13 cellular contexts compared by ENCODE assay signal in genomic region chr4:1766336-1767057, GRCh38. TPM values are rescaled to one million over a fixed set of nuclear protein-coding genes. Genes with fewer than 3 reads are reported as not detected.
A peak's percentile ranks its signal among the peaks of the same experiment; 100 is the strongest.
DNase-seq lines count a peak whose midpoint lies in the region; ATAC-seq, FAIRE-seq and TF ChIP-seq lines count a peak whose summit lies in the region.
"Had no signal": no experiment of that assay in that cellular context is flagged by ENCODE, and none has a peak within 500 bp of the region (broad histone marks: within the 10 kb centered on the region; RNA-seq: fewer than 3 reads in every experiment).

No MANE protein-coding gene starts in this region.

- no peak overlapping the region for H3K27ac Mint-ChIP-seq in CD8-positive, alpha-beta memory T cell

- POLR2A ChIA-PET in CD8-positive, alpha-beta memory T cell (lab: Charles Lee): no interaction called here

- H3K4me3 Mint-ChIP-seq in CD8-positive, alpha-beta memory T cell: no peak overlapping the region

- peak; percentile 23 for DNase-seq in EH (ENCODE audit: low read depth)
- peak; percentile 20 for DNase-seq in RPMI7951 (ENCODE audit: low read depth)
- no peak for DNase-seq in heart left ventricle
- DNase-seq in psoas muscle: no peak
- no peak for DNase-seq in kidney
- no peak for DNase-seq in CD8-positive, alpha-beta memory T cell
- DNase-seq in ACHN: no peak
- DNase-seq: DMS153, NCI-H1092 had no signal

- TF ChIP-seq CTCF in heart left ventricle (IDR thresholded peaks at IDR 0.05) (no peak), psoas muscle (IDR thresholded peaks at IDR 0.05) (no peak), kidney (IDR thresholded peaks at IDR 0.05; ENCODE audit: borderline replicate concordance, extremely low read depth, insufficient read depth) (no peak)

- peaks cover 0 to 25% (median 9%) of the 10 kb centered on the region in 12 donors for H3K4me1 ChIP-seq in heart left ventricle
- H3K4me1 ChIP-seq in psoas muscle: peaks cover 3% of the 10 kb centered on the region
- H3K4me1 ChIP-seq in kidney (ENCODE audit: control insufficient read depth in 1 of 2, insufficient read depth in 1 of 2, low read depth in 1 of 2, low read length in 2 of 2): peaks cover 3 to 20% of the 10 kb centered on the region in 2 donors
- no peaks in the 10 kb centered on the region for H3K4me1 ChIP-seq in CD8-positive, alpha-beta memory T cell (ENCODE audit: insufficient read depth, low read length)

- H3K27me3 Mint-ChIP-seq in CD8-positive, alpha-beta memory T cell: peaks cover 4 to 20% of the 10 kb centered on the region in 2 donors

- H3K27ac ChIP-seq in heart left ventricle (no peak overlapping the region), psoas muscle (no peak overlapping the region), kidney (ENCODE audit: low read depth in 2 of 2, low read length in 2 of 2) (peak overlapping the region in 1 of 2 donors; percentile 47)
- no peak overlapping the region for H3K27ac ChIP-seq in CD8-positive, alpha-beta memory T cell (ENCODE audit: low read depth, low read length)
- H3K27ac ChIP-seq: gastroesophageal sphincter had no signal

- H3K9ac ChIP-seq in kidney (ENCODE audit: low read length in 2 of 2): no peak overlapping the region

- H3K4me3 ChIP-seq in heart left ventricle: peak overlapping the region in 11 of 12 donors; percentile 16 to 57 (median 51)
- H3K4me3 ChIP-seq in psoas muscle: peak overlapping the region; percentile 53
- no peak overlapping the region for H3K4me3 ChIP-seq in kidney (ENCODE audit: low read length in 2 of 2)
- H3K4me3 ChIP-seq in CD8-positive, alpha-beta memory T cell (ENCODE audit: low read length): no peak overlapping the region

- H3K9me3 Mint-ChIP-seq in CD8-positive, alpha-beta memory T cell: no peaks in the 10 kb centered on the region

- FAIRE-seq in kidney (lab: Jason Lieb, UNC): no peak
- FAIRE-seq: GM18507, TTC549 had no signal

- CTCF ChIA-PET in CD8-positive, alpha-beta memory T cell (lab: Charles Lee): no interaction called here

- in situ Hi-C loops in ACHN (cut with HindIII; ENCODE audit: low pct_ligation_motif_present, low pct_unique_long_range_greater_than_20kb, low sequenced_read_pairs): no loop called here

- peaks cover 0 to 42% (median 3%) of the 10 kb centered on the region in 9 donors for H3K27me3 ChIP-seq in heart left ventricle
- peaks cover 0 to 20% (median 11%) of the 10 kb centered on the region in 3 donors for H3K27me3 ChIP-seq in psoas muscle (ENCODE audit: insufficient read depth in 3 of 3, low read length in 2 of 3)
- no peaks in the 10 kb centered on the region for H3K27me3 ChIP-seq in CD8-positive, alpha-beta memory T cell (ENCODE audit: insufficient read depth, low read length, poor library complexity, severe bottlenecking)

- intact Hi-C loops in heart left ventricle (cut with DNase I) (no loop called here), psoas muscle (cut with DNase I) (no loop called here), kidney (cut with DNase I) (no loop called here)

- WGBS in heart left ventricle, 4 donors: 39 to 78% (median 49%) methylated on average over 19 to 41 of the region's 41 CpGs
- WGBS in psoas muscle, 3 donors: 43 to 53% (median 53%) methylated on average over 22 to 41 of the region's 41 CpGs

- TF ChIP-seq POLR2A in heart left ventricle (IDR thresholded peaks at IDR 0.05): no peak

- H3K9me3 ChIP-seq in heart left ventricle: no peaks in the 10 kb centered on the region
- no peaks in the 10 kb centered on the region for H3K9me3 ChIP-seq in psoas muscle
- no peaks in the 10 kb centered on the region for H3K9me3 ChIP-seq in kidney (ENCODE audit: control insufficient read depth in 1 of 2, low read length in 2 of 2)
- no peaks in the 10 kb centered on the region for H3K9me3 ChIP-seq in CD8-positive, alpha-beta memory T cell (ENCODE audit: low read length)
- H3K9me3 ChIP-seq: gastroesophageal sphincter had no signal

- H3K36me3 Mint-ChIP-seq in CD8-positive, alpha-beta memory T cell: no peaks in the 10 kb centered on the region

- peaks cover 0 to 11% (median 2%) of the 10 kb centered on the region in 3 donors for H3K4me1 Mint-ChIP-seq in CD8-positive, alpha-beta memory T cell

- H3K36me3 ChIP-seq in heart left ventricle: no peaks in the 10 kb centered on the region
- H3K36me3 ChIP-seq in psoas muscle (ENCODE audit: insufficient read depth in 1 of 2, low read depth in 1 of 2): no peaks in the 10 kb centered on the region
- no peaks in the 10 kb centered on the region for H3K36me3 ChIP-seq in kidney (ENCODE audit: control insufficient read depth in 1 of 2, insufficient read depth in 2 of 2, low read length in 2 of 2)
- no peaks in the 10 kb centered on the region for H3K36me3 ChIP-seq in CD8-positive, alpha-beta memory T cell (ENCODE audit: insufficient read depth, low read length)
- H3K36me3 ChIP-seq: gastroesophageal sphincter had no signal

- ATAC-seq in heart left ventricle (peak in 1 of 4 donors; percentile 24), psoas muscle (no peak), GM19397 (IDR thresholded peaks at IDR 0.05; ENCODE audit: unreplicated experiment) (no peak)
- ATAC-seq: gastroesophageal sphincter had no signal

RNA-seq across cellular contexts. Expression of gene FGFR3, which starts 26.6 kb away (rescaled TPM):
- 0.20 TPM in 1 of 2 replicates, not detected in the other for total RNA-seq in RPMI7951 (2014; rRNA removed; shearing (Covaris generic))
- total RNA-seq in heart left ventricle: 1 to 10 TPM; 1.2 to 4.6 (median 2.3) TPM
- polyA plus RNA-seq in heart left ventricle: 1 to 10 TPM; 1.1 to 2.8 TPM
- 1 to 10 TPM in 1 of 4 donors, under 1 TPM in 3; 0.17 to 1.1 (median 0.47) TPM for total RNA-seq in psoas muscle
- under 1 TPM; 0.29 to 0.57 (median 0.30) TPM for polyA plus RNA-seq in psoas muscle
- 25.5 TPM for total RNA-seq in kidney
- polyA plus RNA-seq in kidney (ENCODE audit: insufficient read depth, low read depth, low replicate concordance): 28.5 TPM
- total RNA-seq in CD8-positive, alpha-beta memory T cell: under 1 TPM in 1 of 2 experiments, not detected in 1; 0.07 TPM
- polyA plus RNA-seq in CD8-positive, alpha-beta memory T cell: not detected

RNA-seq across cellular contexts. Expression of gene TACC3, which starts 45.2 kb away (rescaled TPM):
- total RNA-seq in RPMI7951 (2014; rRNA removed; shearing (Covaris generic)): 23.9 and 25.3 TPM in 2 replicates
- total RNA-seq in heart left ventricle: 10 to 100 TPM in 1 of 9 donors, 1 to 10 TPM in 8; 2.9 to 19.1 (median 6.0) TPM
- polyA plus RNA-seq in heart left ventricle: 1 to 10 TPM; 6.3 to 7.7 TPM
- 1 to 10 TPM; 2.7 to 3.5 (median 3.0) TPM for total RNA-seq in psoas muscle
- 1 to 10 TPM; 2.2 to 4.8 (median 2.6) TPM for polyA plus RNA-seq in psoas muscle
- total RNA-seq in kidney: 12.2 TPM
- 4.9 TPM for polyA plus RNA-seq in kidney (ENCODE audit: insufficient read depth, low read depth, low replicate concordance)
- total RNA-seq in CD8-positive, alpha-beta memory T cell: 100 to 1,000 TPM; 124 to 129 TPM
- polyA plus RNA-seq in CD8-positive, alpha-beta memory T cell: 45.5 TPM

RNA-seq across cellular contexts. Expression of gene TMEM129, which starts 45.4 kb away (rescaled TPM):
- total RNA-seq in RPMI7951 (2014; rRNA removed; shearing (Covaris generic)): 8.2 and 17.5 TPM in 2 replicates
- 10 to 100 TPM; 28.6 to 73.3 (median 37.2) TPM for total RNA-seq in heart left ventricle
- 10 to 100 TPM; 32.6 to 39.2 TPM for polyA plus RNA-seq in heart left ventricle
- 10 to 100 TPM; 11.8 to 43.6 (median 27.0) TPM for total RNA-seq in psoas muscle
- 10 to 100 TPM; 31.6 to 40.3 (median 32.9) TPM for polyA plus RNA-seq in psoas muscle
- 48.2 TPM for total RNA-seq in kidney
- polyA plus RNA-seq in kidney (ENCODE audit: insufficient read depth, low read depth, low replicate concordance): 60.0 TPM
- total RNA-seq in CD8-positive, alpha-beta memory T cell: 10 to 100 TPM; 27.6 to 30.6 TPM
- polyA plus RNA-seq in CD8-positive, alpha-beta memory T cell: 42.1 TPM

RNA-seq across cellular contexts. Expression of gene SLBP, which starts 54.4 kb away (rescaled TPM):
- total RNA-seq in RPMI7951 (2014; rRNA removed; shearing (Covaris generic)): 93.0 and 96.8 TPM in 2 replicates
- total RNA-seq in heart left ventricle: 10 to 100 TPM; 10.2 to 27.7 (median 11.7) TPM
- polyA plus RNA-seq in heart left ventricle: 10 to 100 TPM in 1 of 2 donors, 1 to 10 TPM in 1; 7.2 to 17.6 TPM
- 10 to 100 TPM; 15.5 to 17.1 (median 16.2) TPM for total RNA-seq in psoas muscle
- 10 to 100 TPM; 15.4 to 18.8 (median 18.6) TPM for polyA plus RNA-seq in psoas muscle
- total RNA-seq in kidney: 30.7 TPM
- polyA plus RNA-seq in kidney (ENCODE audit: insufficient read depth, low read depth, low replicate concordance): 42.8 TPM
- 100 to 1,000 TPM; 163 to 164 TPM for total RNA-seq in CD8-positive, alpha-beta memory T cell
- 71.6 TPM for polyA plus RNA-seq in CD8-positive, alpha-beta memory T cell

Comparison
In these comparisons a context has a peak if more than half of its experiments do, and no peak if none do; other contexts are left out.
1. DNase-seq: peak in EH (single experiment) and RPMI7951 (single experiment); none in heart left ventricle (0 of 5), psoas muscle (0 of 2), kidney (single experiment), CD8-positive, alpha-beta memory T cell (0 of 5) and ACHN (single experiment).
2. H3K4me3 ChIP-seq: peak in heart left ventricle (11 of 12) and psoas muscle (single experiment); none in kidney (0 of 2) and CD8-positive, alpha-beta memory T cell (single experiment).